19 cellular contexts compared by ENCODE assay signal in the genomic region with DNA sequence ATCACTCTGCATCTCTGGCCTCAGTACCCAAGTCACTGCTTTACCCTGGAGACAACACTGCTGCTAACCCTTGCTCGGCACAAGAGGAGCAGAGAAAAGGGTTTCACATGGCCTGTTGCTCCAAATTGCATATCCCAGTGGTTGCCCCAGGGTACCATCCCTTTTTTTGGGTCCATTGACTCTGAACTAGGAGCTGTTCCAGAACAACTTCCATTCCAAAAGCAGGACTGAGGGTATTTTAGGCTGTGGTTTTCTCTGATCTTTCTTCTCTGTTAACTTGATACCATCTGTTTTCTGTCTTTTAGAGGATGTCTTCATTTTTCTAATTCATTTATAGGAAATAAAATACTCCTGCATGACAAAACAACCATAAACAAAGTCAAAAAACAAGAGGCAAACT.
"Had no signal": no experiment of that assay in that cellular context is flagged by ENCODE, and none has a peak within 500 bp of the region (broad histone marks: within the 10 kb centered on the region; RNA-seq: fewer than 3 reads in every experiment).

No MANE protein-coding gene starts in this region.

- H3K36me3 ChIP-seq: MG63, SJCRH30 had no signal

- H3K27me3 ChIP-seq: MG63, SJCRH30 had no signal

- DNase-seq: IMR-90, Karpas-422, KG1, MG63, NCI-H1092 treated with DMSO at 0.1 percent for 48 hours, NCI-H1436, NCI-H187, NCI-H2029, NCI-H2081 treated with DMSO at 0.1 percent for 48 hours, NCI-H2171, NCI-H226, NCI-H446, NCI-H510A, NCI-H524 treated with DMSO at 0.1 percent for 48 hours, NCI-H69, NCI-H774, SHP77 treated with DMSO at 0.1 percent for 48 hours, SJCRH30 had no signal

- H3K4me1 ChIP-seq: SJCRH30 had no signal

- H3K9me3 ChIP-seq: SJCRH30 had no signal

- FAIRE-seq: HepG2 had no signal

- H3K4me3 ChIP-seq: MG63, SJCRH30 had no signal

- H3K27ac ChIP-seq: SJCRH30 had no signal
